In the genomic region with DNA sequence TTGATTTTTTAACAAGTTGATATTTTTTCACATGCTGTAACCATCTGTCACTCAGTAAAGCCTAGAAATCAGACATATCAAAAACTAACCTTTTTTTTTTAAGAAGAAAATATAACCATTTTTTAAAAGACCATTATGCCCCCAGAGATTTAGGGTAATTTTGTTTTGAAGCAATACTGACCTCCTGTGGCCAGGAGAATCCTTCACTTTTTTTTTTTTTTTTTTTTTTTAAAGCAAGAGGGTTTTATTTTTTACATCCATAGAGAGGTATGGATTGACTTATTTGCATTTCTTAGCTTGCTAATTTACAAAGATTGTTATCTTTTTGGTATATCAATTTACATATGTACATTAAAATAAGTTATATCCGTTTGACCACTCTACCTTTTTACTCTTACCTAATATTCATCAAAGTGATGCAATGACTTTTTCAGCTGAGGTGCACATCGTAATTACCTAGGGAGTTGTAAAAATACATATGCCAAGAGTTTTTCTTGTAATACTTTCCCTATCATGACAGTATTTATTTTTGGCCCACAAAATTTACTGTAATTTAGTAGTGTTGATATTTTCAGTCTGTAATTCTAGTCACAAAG, we compare ENCODE assay signal across 8 cellular contexts.
DNase-seq lines count a peak whose midpoint lies in the region; ATAC-seq and TF ChIP-seq lines count a peak whose summit lies in the region.

No MANE protein-coding gene starts in this region.

- no peaks in the 10 kb centered on the region for H3K4me1 Mint-ChIP-seq in nephron
- no peaks in the 10 kb centered on the region for H3K4me1 Mint-ChIP-seq in activated T-cell treated with anti-CD3 and anti-CD28 coated beads, Interleukin-2, amount 50 U/mL, for 24 hours (ENCODE audit: low read depth)

- TF ChIP-seq CTCF in LNCaP clone FGC (IDR thresholded peaks at IDR 0.05; ENCODE audit: control insufficient read depth, extremely low read depth, insufficient read depth) (peak; percentile 42), brain microvascular endothelial cell (IDR thresholded peaks at IDR 0.05; ENCODE audit: low read depth, low read length, missing control alignments) (peak; percentile 43), nephron (IDR thresholded peaks at IDR 0.05; ENCODE audit: unreplicated experiment in 3 of 3) (peak; percentile 41 to 59 (median 53))

- H3K27ac Mint-ChIP-seq in nephron: no peak overlapping the region
- no peak overlapping the region for H3K27ac Mint-ChIP-seq in activated T-cell treated with anti-CD3 and anti-CD28 coated beads, Interleukin-2, amount 50 U/mL, for 24 hours

- no peak for ATAC-seq in HG03045 (IDR thresholded peaks at IDR 0.05; ENCODE audit: unreplicated experiment)

- in situ Hi-C loops in brain microvascular endothelial cell (cut with HindIII; ENCODE audit: low pct_ligation_motif_present, low sequenced_read_pairs): no loop called here

- H3K36me3 ChIP-seq in brain microvascular endothelial cell (replicated peaks): no peaks in the 10 kb centered on the region

- H3K4me3 ChIP-seq in LNCaP clone FGC (ENCODE audit: low read depth, low read length) (no peak overlapping the region), brain microvascular endothelial cell (ENCODE audit: low read depth, low read length) (no peak overlapping the region)

- no peaks in the 10 kb centered on the region for H3K27me3 ChIP-seq in brain microvascular endothelial cell (replicated peaks)

- DNase-seq in ELR (ENCODE audit: low read depth) (peak; percentile 49), LNCaP clone FGC (ENCODE audit: low read depth) (no peak), brain microvascular endothelial cell (no peak), GDM1 (lab: John Stamatoyannopoulos, UW) (no peak), iPS-NIHi7 (ENCODE audit: extremely low spot score) (no peak)
- no peak for DNase-seq in activated T-cell treated with anti-CD3 and anti-CD28 coated beads, Interleukin-2, amount 50 U/mL, for 24 hours

- no peaks in the 10 kb centered on the region for H3K36me3 Mint-ChIP-seq in nephron (ENCODE audit: low read depth)
- H3K36me3 Mint-ChIP-seq in activated T-cell treated with anti-CD3 and anti-CD28 coated beads, Interleukin-2, amount 50 U/mL, for 24 hours (ENCODE audit: low read depth): no peaks in the 10 kb centered on the region

- no peak overlapping the region for H3K4me3 Mint-ChIP-seq in nephron
- H3K4me3 Mint-ChIP-seq in activated T-cell treated with anti-CD3 and anti-CD28 coated beads, Interleukin-2, amount 50 U/mL, for 24 hours: no peak overlapping the region

- no peaks in the 10 kb centered on the region for H3K9me3 Mint-ChIP-seq in nephron
- H3K9me3 Mint-ChIP-seq in activated T-cell treated with anti-CD3 and anti-CD28 coated beads, Interleukin-2, amount 50 U/mL, for 24 hours: no peaks in the 10 kb centered on the region

- peaks cover 6% of the 10 kb centered on the region for H3K27me3 Mint-ChIP-seq in nephron (ENCODE audit: low read depth)
- peaks cover 18% of the 10 kb centered on the region for H3K27me3 Mint-ChIP-seq in activated T-cell treated with anti-CD3 and anti-CD28 coated beads, Interleukin-2, amount 50 U/mL, for 24 hours

- H3K27ac ChIP-seq in brain microvascular endothelial cell: no peak overlapping the region
